In the genomic region with DNA sequence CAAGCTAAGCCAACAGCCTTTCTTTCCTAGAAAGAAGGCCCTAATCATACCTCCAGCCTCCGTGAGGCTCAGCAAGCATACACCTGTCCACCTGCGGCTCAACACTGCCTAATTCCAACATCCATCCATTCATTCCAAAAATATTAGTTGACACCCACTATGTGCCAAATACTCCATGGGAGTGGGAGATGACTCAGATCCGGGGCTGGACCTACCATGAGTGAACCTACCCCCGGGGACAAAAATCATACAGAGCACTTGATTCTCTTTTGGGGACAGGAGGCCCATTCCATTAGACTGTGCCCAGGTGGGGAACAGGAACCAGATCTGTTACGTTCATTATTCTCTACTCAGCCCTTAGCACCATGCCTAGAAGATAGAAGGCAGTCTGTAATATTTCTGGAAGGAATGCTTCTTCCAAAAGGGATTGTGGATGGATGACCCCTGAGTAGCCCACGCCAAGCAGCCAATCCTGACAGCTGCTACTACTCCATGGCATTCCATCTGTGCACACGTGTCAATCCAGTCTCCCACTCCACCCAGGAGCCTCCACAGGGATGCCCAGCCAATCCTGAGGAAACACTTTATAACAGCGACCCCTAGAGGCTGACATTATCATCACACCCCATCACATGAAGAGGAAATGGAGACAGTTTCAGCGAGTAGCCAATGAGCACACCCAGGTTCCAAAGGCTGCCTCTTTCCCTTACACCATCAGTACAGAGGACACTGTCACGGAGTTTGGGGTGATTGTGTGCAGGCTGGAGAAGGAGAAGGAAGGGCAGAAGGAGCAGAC, we compare ENCODE assay signal across 1 cellular context.
A peak's percentile ranks its signal among the peaks of the same experiment; 100 is the strongest.
TF ChIP-seq lines count a peak whose summit lies in the region.

No MANE protein-coding gene starts in this region.

TF ChIP-seq in H1, 55 proteins besides CTCF, POLR2A, EP300 and RAD21:
- TF ChIP-seq CBX5 (IDR thresholded peaks at IDR 0.05; ENCODE audit: low read depth, low read length) (no peak), FOSL1 (IDR thresholded peaks at IDR 0.05; ENCODE audit: insufficient read depth, low read depth, low read length) (no peak), RBBP5 (IDR thresholded peaks at IDR 0.05; ENCODE audit: borderline replicate concordance, low read depth, low read length) (no peak), SIN3A (conservative IDR thresholded peaks at IDR 0.05 in 1 of 2, IDR thresholded peaks at IDR 0.05 in 1 of 2; ENCODE audit: low read depth in 1 of 2, low read length in 2 of 2) (no peak), SP1 (IDR thresholded peaks at IDR 0.05; ENCODE audit: low read depth, low read length) (no peak), BCL11A (IDR thresholded peaks at IDR 0.05; ENCODE audit: low read depth in 2 of 2, low read length in 2 of 2) (no peak), POLR2AphosphoS5 (IDR thresholded peaks at IDR 0.05; ENCODE audit: low read depth, low read length) (no peak), EGR1 (IDR thresholded peaks at IDR 0.05; ENCODE audit: borderline replicate concordance, low read depth, low read length) (no peak), CHD2 (IDR thresholded peaks at IDR 0.05; ENCODE audit: low read length) (no peak), BACH1 (IDR thresholded peaks at IDR 0.05; ENCODE audit: low read length) (peak; percentile 63; the same call in 1 of the 2 replicates), TAF1 (IDR thresholded peaks at IDR 0.05; ENCODE audit: low read depth, low read length) (0 out of 2 replicates have a peak, but pooled peaks have one; percentile 17), HDAC2 (IDR thresholded peaks at IDR 0.05; ENCODE audit: borderline replicate concordance in 1 of 2, low read depth in 2 of 2, low read length in 2 of 2) (0 out of 4 replicates have a peak, but pooled peaks of 1 of the 2 experiments have one; percentile 37), BRCA1 (IDR thresholded peaks at IDR 0.05; ENCODE audit: low read depth, low read length) (no peak), KDM1A (IDR thresholded peaks at IDR 0.05; ENCODE audit: borderline replicate concordance, low read length) (no peak), CTBP2 (IDR thresholded peaks at IDR 0.05; ENCODE audit: borderline replicate concordance, insufficient read depth, insufficient read length, low read length) (no peak), NRF1 (IDR thresholded peaks at IDR 0.05; ENCODE audit: low read depth, low read length) (no peak), TEAD4 (IDR thresholded peaks at IDR 0.05; ENCODE audit: low read depth, low read length) (no peak), SAP30 (IDR thresholded peaks at IDR 0.05; ENCODE audit: insufficient read depth, insufficient replicate concordance, low read length) (no peak), RFX5 (IDR thresholded peaks at IDR 0.05; ENCODE audit: borderline replicate concordance, low read depth, low read length) (no peak), JUN (IDR thresholded peaks at IDR 0.05; ENCODE audit: low read depth, low read length) (no peak), SIRT6 (IDR thresholded peaks at IDR 0.05; ENCODE audit: low read length) (no peak), TCF12 (IDR thresholded peaks at IDR 0.05; ENCODE audit: low read depth, low read length) (no peak), GTF2F1 (IDR thresholded peaks at IDR 0.05; ENCODE audit: borderline replicate concordance, low read depth, low read length) (no peak), KDM5A (IDR thresholded peaks at IDR 0.05; ENCODE audit: low read length) (no peak), POU5F1 (IDR thresholded peaks at IDR 0.05; ENCODE audit: low read depth, low read length) (no peak), YY1 (IDR thresholded peaks at IDR 0.05; ENCODE audit: low read depth, low read length) (0 out of 2 replicates have a peak, but pooled peaks have one; percentile 66), SRF (IDR thresholded peaks at IDR 0.05; ENCODE audit: low read depth, low read length) (no peak), MAFK (IDR thresholded peaks at IDR 0.05; ENCODE audit: low read depth, low read length) (no peak), ASH2L (IDR thresholded peaks at IDR 0.05; ENCODE audit: low read length) (peak; percentile 14), SP2 (IDR thresholded peaks at IDR 0.05; ENCODE audit: low read length) (no peak), KDM4A (IDR thresholded peaks at IDR 0.05; ENCODE audit: low read depth, low read length, severe bottlenecking) (no peak), NANOG (IDR thresholded peaks at IDR 0.05; ENCODE audit: insufficient read depth, low read depth, low read length, poor library complexity, severe bottlenecking) (no peak), CHD1 (IDR thresholded peaks at IDR 0.05; ENCODE audit: low read depth, low read length) (no peak), SIX5 (IDR thresholded peaks at IDR 0.05; ENCODE audit: low read depth, low read length) (no peak), SP4 (IDR thresholded peaks at IDR 0.05; ENCODE audit: low read length) (no peak), HDAC6 (IDR thresholded peaks at IDR 0.05; ENCODE audit: low read depth, low read length) (no peak), GABPA (IDR thresholded peaks at IDR 0.05; ENCODE audit: borderline replicate concordance, insufficient read depth, low read length) (no peak), ZNF274 (IDR thresholded peaks at IDR 0.05; ENCODE audit: borderline replicate concordance, extremely low read depth, low read length) (no peak), CBX8 (IDR thresholded peaks at IDR 0.05; ENCODE audit: borderline replicate concordance, low read depth, low read length) (no peak), TBP (IDR thresholded peaks at IDR 0.05; ENCODE audit: low read depth, low read length) (no peak), JUND (IDR thresholded peaks at IDR 0.05; ENCODE audit: low read length) (no peak), CREB1 (IDR thresholded peaks at IDR 0.05) (0 out of 2 replicates have a peak, but pooled peaks have one; percentile 48), EZH2 (IDR thresholded peaks at IDR 0.05; ENCODE audit: low read depth, low read length, severe bottlenecking) (no peak), CEBPB (IDR thresholded peaks at IDR 0.05; ENCODE audit: low read depth, low read length) (no peak), RNF2 (IDR thresholded peaks at IDR 0.05; ENCODE audit: borderline replicate concordance, low read depth, low read length, missing control alignments, poor library complexity, severe bottlenecking) (no peak), TAF7 (optimal IDR thresholded peaks at IDR 0.05; ENCODE audit: borderline replicate concordance, low read depth, low read length) (no peak), PHF8 (conservative IDR thresholded peaks at IDR 0.05; ENCODE audit: low read depth, low read length) (no peak), SUZ12 (IDR thresholded peaks at IDR 0.05; ENCODE audit: low read length) (no peak), RXRA (IDR thresholded peaks at IDR 0.05; ENCODE audit: insufficient read depth, low read depth, low read length) (no peak)
- TF ChIP-seq, protein P1, sequence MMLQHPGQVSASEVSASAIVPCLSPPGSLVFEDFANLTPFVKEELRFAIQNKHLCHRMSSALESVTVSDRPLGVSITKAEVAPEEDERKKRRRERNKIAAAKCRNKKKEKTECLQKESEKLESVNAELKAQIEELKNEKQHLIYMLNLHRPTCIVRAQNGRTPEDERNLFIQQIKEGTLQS (IDR thresholded peaks at IDR 0.05; ENCODE audit: insufficient read depth, low read depth, low read length): no peak
- TF ChIP-seq, protein P2, sequence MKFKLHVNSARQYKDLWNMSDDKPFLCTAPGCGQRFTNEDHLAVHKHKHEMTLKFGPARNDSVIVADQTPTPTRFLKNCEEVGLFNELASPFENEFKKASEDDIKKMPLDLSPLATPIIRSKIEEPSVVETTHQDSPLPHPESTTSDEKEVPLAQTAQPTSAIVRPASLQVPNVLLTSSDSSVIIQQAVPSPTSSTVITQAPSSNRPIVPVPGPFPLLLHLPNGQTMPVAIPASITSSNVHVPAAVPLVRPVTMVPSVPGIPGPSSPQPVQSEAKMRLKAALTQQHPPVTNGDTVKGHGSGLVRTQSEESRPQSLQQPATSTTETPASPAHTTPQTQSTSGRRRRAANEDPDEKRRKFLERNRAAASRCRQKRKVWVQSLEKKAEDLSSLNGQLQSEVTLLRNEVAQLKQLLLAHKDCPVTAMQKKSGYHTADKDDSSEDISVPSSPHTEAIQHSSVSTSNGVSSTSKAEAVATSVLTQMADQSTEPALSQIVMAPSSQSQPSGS (IDR thresholded peaks at IDR 0.05; ENCODE audit: low read length): no peak
- TF ChIP-seq, protein P3, sequence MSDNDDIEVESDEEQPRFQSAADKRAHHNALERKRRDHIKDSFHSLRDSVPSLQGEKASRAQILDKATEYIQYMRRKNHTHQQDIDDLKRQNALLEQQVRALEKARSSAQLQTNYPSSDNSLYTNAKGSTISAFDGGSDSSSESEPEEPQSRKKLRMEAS (IDR thresholded peaks at IDR 0.05): 0 out of 2 replicates have a peak, but pooled peaks have one; percentile 30
- TF ChIP-seq, protein P4, sequence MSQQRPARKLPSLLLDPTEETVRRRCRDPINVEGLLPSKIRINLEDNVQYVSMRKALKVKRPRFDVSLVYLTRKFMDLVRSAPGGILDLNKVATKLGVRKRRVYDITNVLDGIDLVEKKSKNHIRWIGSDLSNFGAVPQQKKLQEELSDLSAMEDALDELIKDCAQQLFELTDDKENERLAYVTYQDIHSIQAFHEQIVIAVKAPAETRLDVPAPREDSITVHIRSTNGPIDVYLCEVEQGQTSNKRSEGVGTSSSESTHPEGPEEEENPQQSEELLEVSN (IDR thresholded peaks at IDR 0.05): no peak
- TF ChIP-seq, protein P5, sequence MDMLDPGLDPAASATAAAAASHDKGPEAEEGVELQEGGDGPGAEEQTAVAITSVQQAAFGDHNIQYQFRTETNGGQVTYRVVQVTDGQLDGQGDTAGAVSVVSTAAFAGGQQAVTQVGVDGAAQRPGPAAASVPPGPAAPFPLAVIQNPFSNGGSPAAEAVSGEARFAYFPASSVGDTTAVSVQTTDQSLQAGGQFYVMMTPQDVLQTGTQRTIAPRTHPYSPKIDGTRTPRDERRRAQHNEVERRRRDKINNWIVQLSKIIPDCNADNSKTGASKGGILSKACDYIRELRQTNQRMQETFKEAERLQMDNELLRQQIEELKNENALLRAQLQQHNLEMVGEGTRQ (IDR thresholded peaks at IDR 0.05; ENCODE audit: low read length): no peak
- TF ChIP-seq, protein P6, sequence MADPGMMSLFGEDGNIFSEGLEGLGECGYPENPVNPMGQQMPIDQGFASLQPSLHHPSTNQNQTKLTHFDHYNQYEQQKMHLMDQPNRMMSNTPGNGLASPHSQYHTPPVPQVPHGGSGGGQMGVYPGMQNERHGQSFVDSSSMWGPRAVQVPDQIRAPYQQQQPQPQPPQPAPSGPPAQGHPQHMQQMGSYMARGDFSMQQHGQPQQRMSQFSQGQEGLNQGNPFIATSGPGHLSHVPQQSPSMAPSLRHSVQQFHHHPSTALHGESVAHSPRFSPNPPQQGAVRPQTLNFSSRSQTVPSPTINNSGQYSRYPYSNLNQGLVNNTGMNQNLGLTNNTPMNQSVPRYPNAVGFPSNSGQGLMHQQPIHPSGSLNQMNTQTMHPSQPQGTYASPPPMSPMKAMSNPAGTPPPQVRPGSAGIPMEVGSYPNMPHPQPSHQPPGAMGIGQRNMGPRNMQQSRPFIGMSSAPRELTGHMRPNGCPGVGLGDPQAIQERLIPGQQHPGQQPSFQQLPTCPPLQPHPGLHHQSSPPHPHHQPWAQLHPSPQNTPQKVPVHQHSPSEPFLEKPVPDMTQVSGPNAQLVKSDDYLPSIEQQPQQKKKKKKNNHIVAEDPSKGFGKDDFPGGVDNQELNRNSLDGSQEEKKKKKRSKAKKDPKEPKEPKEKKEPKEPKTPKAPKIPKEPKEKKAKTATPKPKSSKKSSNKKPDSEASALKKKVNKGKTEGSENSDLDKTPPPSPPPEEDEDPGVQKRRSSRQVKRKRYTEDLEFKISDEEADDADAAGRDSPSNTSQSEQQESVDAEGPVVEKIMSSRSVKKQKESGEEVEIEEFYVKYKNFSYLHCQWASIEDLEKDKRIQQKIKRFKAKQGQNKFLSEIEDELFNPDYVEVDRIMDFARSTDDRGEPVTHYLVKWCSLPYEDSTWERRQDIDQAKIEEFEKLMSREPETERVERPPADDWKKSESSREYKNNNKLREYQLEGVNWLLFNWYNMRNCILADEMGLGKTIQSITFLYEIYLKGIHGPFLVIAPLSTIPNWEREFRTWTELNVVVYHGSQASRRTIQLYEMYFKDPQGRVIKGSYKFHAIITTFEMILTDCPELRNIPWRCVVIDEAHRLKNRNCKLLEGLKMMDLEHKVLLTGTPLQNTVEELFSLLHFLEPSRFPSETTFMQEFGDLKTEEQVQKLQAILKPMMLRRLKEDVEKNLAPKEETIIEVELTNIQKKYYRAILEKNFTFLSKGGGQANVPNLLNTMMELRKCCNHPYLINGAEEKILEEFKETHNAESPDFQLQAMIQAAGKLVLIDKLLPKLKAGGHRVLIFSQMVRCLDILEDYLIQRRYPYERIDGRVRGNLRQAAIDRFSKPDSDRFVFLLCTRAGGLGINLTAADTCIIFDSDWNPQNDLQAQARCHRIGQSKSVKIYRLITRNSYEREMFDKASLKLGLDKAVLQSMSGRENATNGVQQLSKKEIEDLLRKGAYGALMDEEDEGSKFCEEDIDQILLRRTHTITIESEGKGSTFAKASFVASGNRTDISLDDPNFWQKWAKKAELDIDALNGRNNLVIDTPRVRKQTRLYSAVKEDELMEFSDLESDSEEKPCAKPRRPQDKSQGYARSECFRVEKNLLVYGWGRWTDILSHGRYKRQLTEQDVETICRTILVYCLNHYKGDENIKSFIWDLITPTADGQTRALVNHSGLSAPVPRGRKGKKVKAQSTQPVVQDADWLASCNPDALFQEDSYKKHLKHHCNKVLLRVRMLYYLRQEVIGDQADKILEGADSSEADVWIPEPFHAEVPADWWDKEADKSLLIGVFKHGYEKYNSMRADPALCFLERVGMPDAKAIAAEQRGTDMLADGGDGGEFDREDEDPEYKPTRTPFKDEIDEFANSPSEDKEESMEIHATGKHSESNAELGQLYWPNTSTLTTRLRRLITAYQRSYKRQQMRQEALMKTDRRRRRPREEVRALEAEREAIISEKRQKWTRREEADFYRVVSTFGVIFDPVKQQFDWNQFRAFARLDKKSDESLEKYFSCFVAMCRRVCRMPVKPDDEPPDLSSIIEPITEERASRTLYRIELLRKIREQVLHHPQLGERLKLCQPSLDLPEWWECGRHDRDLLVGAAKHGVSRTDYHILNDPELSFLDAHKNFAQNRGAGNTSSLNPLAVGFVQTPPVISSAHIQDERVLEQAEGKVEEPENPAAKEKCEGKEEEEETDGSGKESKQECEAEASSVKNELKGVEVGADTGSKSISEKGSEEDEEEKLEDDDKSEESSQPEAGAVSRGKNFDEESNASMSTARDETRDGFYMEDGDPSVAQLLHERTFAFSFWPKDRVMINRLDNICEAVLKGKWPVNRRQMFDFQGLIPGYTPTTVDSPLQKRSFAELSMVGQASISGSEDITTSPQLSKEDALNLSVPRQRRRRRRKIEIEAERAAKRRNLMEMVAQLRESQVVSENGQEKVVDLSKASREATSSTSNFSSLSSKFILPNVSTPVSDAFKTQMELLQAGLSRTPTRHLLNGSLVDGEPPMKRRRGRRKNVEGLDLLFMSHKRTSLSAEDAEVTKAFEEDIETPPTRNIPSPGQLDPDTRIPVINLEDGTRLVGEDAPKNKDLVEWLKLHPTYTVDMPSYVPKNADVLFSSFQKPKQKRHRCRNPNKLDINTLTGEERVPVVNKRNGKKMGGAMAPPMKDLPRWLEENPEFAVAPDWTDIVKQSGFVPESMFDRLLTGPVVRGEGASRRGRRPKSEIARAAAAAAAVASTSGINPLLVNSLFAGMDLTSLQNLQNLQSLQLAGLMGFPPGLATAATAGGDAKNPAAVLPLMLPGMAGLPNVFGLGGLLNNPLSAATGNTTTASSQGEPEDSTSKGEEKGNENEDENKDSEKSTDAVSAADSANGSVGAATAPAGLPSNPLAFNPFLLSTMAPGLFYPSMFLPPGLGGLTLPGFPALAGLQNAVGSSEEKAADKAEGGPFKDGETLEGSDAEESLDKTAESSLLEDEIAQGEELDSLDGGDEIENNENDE (IDR thresholded peaks at IDR 0.05; ENCODE audit: insufficient replicate concordance, low read length): no peak
